In genomic region chr3:58353722-58354553, GRCh38 we compare ENCODE assay signal across 2 cellular contexts.
TF ChIP-seq lines count a peak whose summit lies in the region.

No MANE protein-coding gene starts in this region.

TF ChIP-seq in GM12891, 5 proteins besides CTCF, POLR2A, EP300 and RAD21:
- TF ChIP-seq PAX5 (IDR thresholded peaks at IDR 0.05; ENCODE audit: insufficient read depth, low read length, severe bottlenecking) (no peak), TAF1 (IDR thresholded peaks at IDR 0.05; ENCODE audit: low read depth, low read length) (no peak), POU2F2 (IDR thresholded peaks at IDR 0.05; ENCODE audit: low read depth, low read length) (no peak), POLR2AphosphoS5 (IDR thresholded peaks at IDR 0.05; ENCODE audit: low read depth, low read length) (no peak), SPI1 (IDR thresholded peaks at IDR 0.05; ENCODE audit: low read depth, low read length) (no peak)

TF ChIP-seq in GM12878, 131 proteins besides CTCF, POLR2A, EP300 and RAD21 (continues in another document):
- TF ChIP-seq ZZZ3 (IDR thresholded peaks at IDR 0.05; ENCODE audit: control insufficient read depth, insufficient read length, low read depth): no peak
- no peak for TF ChIP-seq SUPT20H (IDR thresholded peaks at IDR 0.05; ENCODE audit: borderline replicate concordance, control insufficient read depth, low read depth, low read length)
- TF ChIP-seq ZNF592 (IDR thresholded peaks at IDR 0.05): no peak
- TF ChIP-seq STAT3 (IDR thresholded peaks at IDR 0.05; ENCODE audit: low read depth, low read length): no peak
- TF ChIP-seq ZNF384 (IDR thresholded peaks at IDR 0.05; ENCODE audit: borderline replicate concordance, low read depth, low read length): peak; percentile 69; the same call in 1 of the 2 replicates
- no peak for TF ChIP-seq CBFB (IDR thresholded peaks at IDR 0.05; ENCODE audit: low read depth)
- TF ChIP-seq TCF3 (IDR thresholded peaks at IDR 0.05; ENCODE audit: borderline replicate concordance, insufficient read depth, low read depth, low read length): no peak
- TF ChIP-seq HDAC6 (IDR thresholded peaks at IDR 0.05; ENCODE audit: unreplicated experiment): no peak
- no peak for TF ChIP-seq NFIC (IDR thresholded peaks at IDR 0.05; ENCODE audit: low read depth, low read length)
- 0 out of 4 replicates have a peak, but pooled peaks of 1 of the 2 experiments have one; percentile 11 for TF ChIP-seq IKZF2 (IDR thresholded peaks at IDR 0.05)
- TF ChIP-seq PML (IDR thresholded peaks at IDR 0.05; ENCODE audit: low read length): no peak
- peak; percentile 89 for TF ChIP-seq ATF7 (IDR thresholded peaks at IDR 0.05; ENCODE audit: low read depth)
- TF ChIP-seq BMI1 (IDR thresholded peaks at IDR 0.05; ENCODE audit: borderline replicate concordance): no peak
- TF ChIP-seq SMARCA5 (IDR thresholded peaks at IDR 0.05): no peak
- no peak for TF ChIP-seq KDM1A (IDR thresholded peaks at IDR 0.05; ENCODE audit: borderline replicate concordance)
- 0 out of 2 replicates have a peak, but pooled peaks have one; percentile 23 for TF ChIP-seq ZNF217 (IDR thresholded peaks at IDR 0.05)
- TF ChIP-seq JUND (IDR thresholded peaks at IDR 0.05; ENCODE audit: low read depth, low read length): no peak
- no peak for TF ChIP-seq IKZF1 (conservative IDR thresholded peaks at IDR 0.05)
- TF ChIP-seq IRF5 (IDR thresholded peaks at IDR 0.05; ENCODE audit: borderline replicate concordance): no peak
- TF ChIP-seq YY1 (IDR thresholded peaks at IDR 0.05; ENCODE audit: low read depth, low read length): no peak
- TF ChIP-seq CHD4 (IDR thresholded peaks at IDR 0.05): no peak
- no peak for TF ChIP-seq KAT2A (conservative IDR thresholded peaks at IDR 0.05; ENCODE audit: control insufficient read depth, low read depth, low read length)
- TF ChIP-seq LARP7 (IDR thresholded peaks at IDR 0.05): no peak
- TF ChIP-seq CEBPZ (IDR thresholded peaks at IDR 0.05; ENCODE audit: low read depth, low read length): no peak
- TF ChIP-seq RELA (IDR thresholded peaks at IDR 0.05; ENCODE audit: borderline replicate concordance, partially characterized antibody): no peak
- TF ChIP-seq NBN (IDR thresholded peaks at IDR 0.05): 0 out of 2 replicates have a peak, but pooled peaks have one; percentile 46
- TF ChIP-seq BRCA1 (IDR thresholded peaks at IDR 0.05; ENCODE audit: low read depth, low read length): no peak
- TF ChIP-seq GABPA (IDR thresholded peaks at IDR 0.05; ENCODE audit: low read depth): no peak
- no peak for TF ChIP-seq DPF2 (IDR thresholded peaks at IDR 0.05)
- no peak for TF ChIP-seq CBX5 (IDR thresholded peaks at IDR 0.05; ENCODE audit: low read depth)
- TF ChIP-seq MXI1 (IDR thresholded peaks at IDR 0.05; ENCODE audit: low read depth, low read length): no peak
- TF ChIP-seq PBX3 (IDR thresholded peaks at IDR 0.05; ENCODE audit: insufficient replicate concordance, low read depth, low read length): no peak
- TF ChIP-seq ZNF622 (IDR thresholded peaks at IDR 0.05): no peak
- TF ChIP-seq E2F8 (IDR thresholded peaks at IDR 0.05; ENCODE audit: low read depth, partially characterized antibody): no peak
- TF ChIP-seq USF2 (IDR thresholded peaks at IDR 0.05; ENCODE audit: borderline replicate concordance, low read depth, low read length): no peak
- no peak for TF ChIP-seq SUZ12 (IDR thresholded peaks at IDR 0.05; ENCODE audit: unreplicated experiment)
- no peak for TF ChIP-seq MTA3 (IDR thresholded peaks at IDR 0.05; ENCODE audit: borderline replicate concordance, low read length)
- no peak for TF ChIP-seq SP1 (IDR thresholded peaks at IDR 0.05; ENCODE audit: low read depth, low read length)
- no peak for TF ChIP-seq NFYA (IDR thresholded peaks at IDR 0.05; ENCODE audit: borderline replicate concordance, low read depth, low read length)
- TF ChIP-seq RBBP5 (conservative IDR thresholded peaks at IDR 0.05): no peak
- no peak for TF ChIP-seq MTA2 (IDR thresholded peaks at IDR 0.05; ENCODE audit: low read depth)
- TF ChIP-seq SPI1 (IDR thresholded peaks at IDR 0.05; ENCODE audit: borderline replicate concordance, insufficient read depth, low read depth, low read length): no peak
- TF ChIP-seq FOXK2 (IDR thresholded peaks at IDR 0.05): no peak
- no peak for TF ChIP-seq E4F1 (IDR thresholded peaks at IDR 0.05; ENCODE audit: borderline replicate concordance, partially characterized antibody)
- TF ChIP-seq ZNF274 (IDR thresholded peaks at IDR 0.05; ENCODE audit: insufficient read depth, insufficient read length): no peak
- TF ChIP-seq RUNX3 (IDR thresholded peaks at IDR 0.05; ENCODE audit: low read length): peak; percentile 64
- TF ChIP-seq RELB (IDR thresholded peaks at IDR 0.05; ENCODE audit: low read depth): no peak
- TF ChIP-seq CEBPB (IDR thresholded peaks at IDR 0.05; ENCODE audit: borderline replicate concordance in 1 of 2, low read depth in 2 of 2, low read length in 2 of 2): peak in 1 of 2 experiments; percentile 17; a peak in 1 of 4 replicates
- no peak for TF ChIP-seq EZH2 (IDR thresholded peaks at IDR 0.05; ENCODE audit: borderline replicate concordance, control insufficient read depth, low read depth, low read length)
- TF ChIP-seq SREBF1 (IDR thresholded peaks at IDR 0.05; ENCODE audit: low read length): no peak
